In the genomic region with DNA sequence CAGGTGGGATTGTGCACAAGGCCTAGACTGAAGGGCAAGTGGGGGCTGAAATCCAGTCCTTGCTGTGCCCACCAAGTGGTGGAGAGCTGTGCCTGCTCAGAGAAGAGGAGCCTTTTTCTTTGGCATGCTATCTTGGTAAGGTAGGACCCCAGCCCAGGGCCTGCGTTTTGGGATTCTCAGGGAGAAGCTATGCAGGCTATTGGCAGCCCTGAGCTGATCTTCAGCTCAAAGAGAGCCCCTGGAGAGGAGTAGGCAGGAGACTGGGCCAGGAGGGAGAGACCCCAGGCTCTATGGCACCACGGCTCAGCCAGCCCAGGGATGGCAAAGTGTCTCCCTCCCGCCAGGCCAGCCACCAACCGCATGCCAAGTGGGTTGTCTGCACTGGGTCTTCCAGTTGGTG, we compare ENCODE assay signal across 31 cellular contexts.
"Had no signal": no experiment of that assay in that cellular context is flagged by ENCODE, and none has a peak within 500 bp of the region (broad histone marks: within the 10 kb centered on the region; RNA-seq: fewer than 3 reads in every experiment).

No MANE protein-coding gene starts in this region.

- H3K27ac ChIP-seq: ascending aorta, cardiac muscle cell, VCaP had no signal

- H3K27me3 ChIP-seq: ascending aorta, cardiac muscle cell had no signal

- H3K4me3 ChIP-seq: ascending aorta, cardiac muscle cell had no signal

- DNase-seq: activated CD4-positive, alpha-beta memory T cell treated with anti-CD3 and anti-CD28 coated beads, Interleukin-2, amount 10 ng/mL, durations not matched to agents 7 days and 5 days; activated CD4-positive, alpha-beta T cell treated with anti-CD3 and anti-CD28 coated beads for 1 hour; activated CD4-positive, alpha-beta T cell treated with anti-CD3 and anti-CD28 coated beads for 36 hours; activated CD4-positive, alpha-beta T cell treated with anti-CD3 and anti-CD28 coated beads for 48 hours; activated CD4-positive, alpha-beta T cell treated with anti-CD3 and anti-CD28 coated beads, Interleukin-2, amount 10 ng/mL, durations not matched to agents 7 days and 5 days; activated CD4-positive, alpha-beta T cell treated with anti-CD3 and anti-CD28 coated beads, Interleukin-2, amount 50 U/mL, for 48 hours; activated CD4-positive, CD25-positive, alpha-beta regulatory T cell; activated CD8-positive, alpha-beta memory T cell treated with anti-CD3 and anti-CD28 coated beads for 24 hours; activated CD8-positive, alpha-beta memory T cell treated with anti-CD3 and anti-CD28 coated beads, Interleukin-2, amount 10 ng/mL, durations not matched to agents 7 days and 5 days; activated CD8-positive, alpha-beta memory T cell treated with anti-CD3 and anti-CD28 coated beads, Interleukin-2, amount 50 U/mL, for 48 hours; activated CD8-positive, alpha-beta T cell treated with anti-CD3 and anti-CD28 coated beads, Interleukin-2, amount 10 ng/mL, durations not matched to agents 7 days and 5 days; activated effector memory CD4-positive, alpha-beta T cell treated with Interleukin-2 at 50 U/mL for 16 hours; activated gamma-delta T cell; activated naive CD4-positive, alpha-beta T cell treated with anti-CD3 and anti-CD28 coated beads, Interleukin-2, amount 10 ng/mL, durations not matched to agents 7 days and 5 days; activated naive CD4-positive, alpha-beta T cell treated with Interleukin-2 at 50 U/mL for 16 hours; activated naive CD8-positive, alpha-beta T cell treated with anti-CD3 and anti-CD28 coated beads, Interleukin-2, amount 10 ng/mL, durations not matched to agents 7 days and 5 days; activated naive CD8-positive, alpha-beta T cell treated with anti-CD3 and anti-CD28 coated beads, Interleukin-2, amount 50 U/mL, for 24 hours; activated T-cell treated with anti-CD3 and anti-CD28 coated beads, Interleukin-2, amount 50 U/mL, for 24 hours; activated T-cell treated with anti-CD3 and anti-CD28 coated beads, Interleukin-2, amount 50 U/mL, for 48 hours; amygdala; anterior cingulate cortex; caudate nucleus; cerebellar nuclear complex; T-helper 1 cell; T-helper 2 cell; T-helper 9 cell had no signal

- ATAC-seq: activated CD4-positive, alpha-beta T cell treated with anti-CD3 and anti-CD28 coated beads for 36 hours; activated CD4-positive, CD25-positive, alpha-beta regulatory T cell treated with anti-CD3 and anti-CD28 coated beads, Interleukin-2, amount 50 U/mL, for 24 hours; activated CD8-positive, alpha-beta memory T cell treated with anti-CD3 and anti-CD28 coated beads, Interleukin-2, amount 10 ng/mL, durations not matched to agents 7 days and 5 days; activated CD8-positive, alpha-beta T cell treated with anti-CD3 and anti-CD28 coated beads, Interleukin-2, amount 10 ng/mL, durations not matched to agents 7 days and 5 days; activated naive CD8-positive, alpha-beta T cell treated with anti-CD3 and anti-CD28 coated beads, Interleukin-2, amount 50 U/mL, for 24 hours; WTC11 had no signal

- H3K36me3 ChIP-seq: ascending aorta, cardiac muscle cell had no signal

- H3K9me3 ChIP-seq: ascending aorta had no signal

- H3K4me1 ChIP-seq: ascending aorta had no signal
